34 cellular contexts compared by ENCODE assay signal in the genomic region with DNA sequence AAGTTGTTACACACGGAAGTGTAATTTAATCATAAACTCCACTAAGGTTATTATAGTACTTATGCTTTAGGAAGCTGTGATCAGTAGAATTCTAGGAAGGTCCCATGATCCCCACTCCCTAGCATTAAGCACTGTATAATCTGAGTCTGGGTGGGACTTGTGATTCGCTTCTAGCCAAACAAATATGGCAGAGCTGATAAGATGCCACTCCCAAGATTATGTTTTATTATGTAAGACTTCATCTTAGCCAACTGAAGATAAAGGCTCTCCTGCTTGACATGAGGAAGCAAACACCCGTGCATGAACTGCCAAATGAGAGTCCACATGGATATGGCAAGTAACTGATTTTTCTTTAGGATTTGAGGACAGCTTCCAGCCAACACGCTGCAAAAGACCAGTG.
"Had no signal": no experiment of that assay in that cellular context is flagged by ENCODE, and none has a peak within 500 bp of the region (broad histone marks: within the 10 kb centered on the region; RNA-seq: fewer than 3 reads in every experiment).

No MANE protein-coding gene starts in this region.

- H3K36me3 Mint-ChIP-seq: activated naive CD4-positive, alpha-beta T cell treated with anti-CD3 and anti-CD28 coated beads, Interleukin-2, amount 50 U/mL, for 24 hours; activated naive CD8-positive, alpha-beta T cell treated with anti-CD3 and anti-CD28 coated beads, Interleukin-2, amount 10 ng/mL, durations not matched to agents 7 days and 5 days; IgD-negative memory B cell had no signal

- DNase-seq: activated CD4-positive, alpha-beta T cell treated with anti-CD3 and anti-CD28 coated beads for 1 hour; activated CD4-positive, alpha-beta T cell treated with anti-CD3 and anti-CD28 coated beads, Interleukin-2, amount 10 ng/mL, durations not matched to agents 24 days and 14 days; activated CD4-positive, alpha-beta T cell treated with anti-CD3 and anti-CD28 coated beads, Interleukin-2, amount 50 U/mL, for 4 hours; activated CD4-positive, CD25-positive, alpha-beta regulatory T cell; activated CD8-positive, alpha-beta T cell treated with anti-CD3 and anti-CD28 coated beads for 36 hours; activated effector memory CD4-positive, alpha-beta T cell treated with anti-CD3 and anti-CD28 coated beads, Interleukin-2, amount 50 U/mL, for 16 hours; activated naive CD4-positive, alpha-beta T cell treated with Interleukin-2 at 50 U/mL for 16 hours; activated naive CD8-positive, alpha-beta T cell treated with anti-CD3 and anti-CD28 coated beads, Interleukin-2, amount 10 ng/mL, durations not matched to agents 7 days and 5 days; activated T-cell treated with anti-CD3 and anti-CD28 coated beads, Interleukin-2, amount 50 U/mL, for 1 hour; activated T-cell treated with anti-CD3 and anti-CD28 coated beads, Interleukin-2, amount 50 U/mL, for 72 hours; amygdala; Karpas-422; KBM-7; MG63; NCI-H1048; NCI-H1105 treated with DMSO at 0.1 percent for 48 hours; NCI-H1436; NCI-H1694 treated with DMSO at 0.1 percent for 48 hours; NCI-H2029; NCI-H510A; NCI-H526; NCI-H748 treated with DMSO at 0.1 percent for 48 hours; Right ventricle myocardium superior; SW 1271; T-helper 1 cell; T1000; WERI-Rb-1 had no signal

- H3K4me1 ChIP-seq: ascending aorta had no signal

- H3K27me3 ChIP-seq: ascending aorta, cardiac muscle cell, MG63 had no signal

- H3K9me3 ChIP-seq: MG63 had no signal

- H3K27ac Mint-ChIP-seq: activated CD4-positive, alpha-beta T cell treated with anti-CD3 and anti-CD28 coated beads, Interleukin-2, amount 10 ng/mL, durations not matched to agents 24 days and 14 days; activated CD8-positive, alpha-beta T cell treated with anti-CD3 and anti-CD28 coated beads for 36 hours; activated naive CD4-positive, alpha-beta T cell treated with anti-CD3 and anti-CD28 coated beads, Interleukin-2, amount 50 U/mL, for 24 hours; activated naive CD8-positive, alpha-beta T cell treated with anti-CD3 and anti-CD28 coated beads, Interleukin-2, amount 10 ng/mL, durations not matched to agents 7 days and 5 days; activated T-cell treated with anti-CD3 and anti-CD28 coated beads, Interleukin-2, amount 50 U/mL, for 72 hours; activated T-helper 17 cell treated with anti-CD3 and anti-CD28 coated beads, Interleukin-2, amount 50 U/mL, for 72 hours; IgD-negative memory B cell had no signal

- H3K27me3 Mint-ChIP-seq: activated CD4-positive, alpha-beta T cell treated with anti-CD3 and anti-CD28 coated beads, Interleukin-2, amount 10 ng/mL, durations not matched to agents 24 days and 14 days; activated CD8-positive, alpha-beta T cell treated with anti-CD3 and anti-CD28 coated beads for 36 hours; activated naive CD4-positive, alpha-beta T cell treated with anti-CD3 and anti-CD28 coated beads, Interleukin-2, amount 50 U/mL, for 24 hours; activated naive CD8-positive, alpha-beta T cell treated with anti-CD3 and anti-CD28 coated beads, Interleukin-2, amount 10 ng/mL, durations not matched to agents 7 days and 5 days; activated T-helper 17 cell treated with anti-CD3 and anti-CD28 coated beads, Interleukin-2, amount 50 U/mL, for 72 hours; central memory CD8-positive, alpha-beta T cell; IgD-negative memory B cell had no signal

- H3K4me3 Mint-ChIP-seq: activated CD4-positive, alpha-beta T cell treated with anti-CD3 and anti-CD28 coated beads, Interleukin-2, amount 10 ng/mL, durations not matched to agents 24 days and 14 days; activated CD8-positive, alpha-beta T cell treated with anti-CD3 and anti-CD28 coated beads for 36 hours; activated naive CD4-positive, alpha-beta T cell treated with anti-CD3 and anti-CD28 coated beads, Interleukin-2, amount 50 U/mL, for 24 hours; activated naive CD8-positive, alpha-beta T cell treated with anti-CD3 and anti-CD28 coated beads, Interleukin-2, amount 10 ng/mL, durations not matched to agents 7 days and 5 days; activated T-cell treated with anti-CD3 and anti-CD28 coated beads, Interleukin-2, amount 50 U/mL, for 72 hours; activated T-helper 17 cell treated with anti-CD3 and anti-CD28 coated beads, Interleukin-2, amount 50 U/mL, for 72 hours; central memory CD8-positive, alpha-beta T cell; IgD-negative memory B cell had no signal

- H3K27ac ChIP-seq: ascending aorta, cardiac muscle cell, WERI-Rb-1 had no signal

- ATAC-seq: activated CD8-positive, alpha-beta T cell treated with anti-CD3 and anti-CD28 coated beads for 36 hours; activated T-cell treated with anti-CD3 and anti-CD28 coated beads, Interleukin-2, amount 50 U/mL, for 72 hours; activated T-helper 17 cell treated with anti-CD3 and anti-CD28 coated beads, Interleukin-2, amount 50 U/mL, for 72 hours had no signal

- H3K9me3 Mint-ChIP-seq: activated CD4-positive, alpha-beta T cell treated with anti-CD3 and anti-CD28 coated beads, Interleukin-2, amount 10 ng/mL, durations not matched to agents 24 days and 14 days had no signal

- FAIRE-seq: TTC549 had no signal

- H3K4me1 Mint-ChIP-seq: activated CD4-positive, alpha-beta T cell treated with anti-CD3 and anti-CD28 coated beads, Interleukin-2, amount 10 ng/mL, durations not matched to agents 24 days and 14 days; activated naive CD4-positive, alpha-beta T cell treated with anti-CD3 and anti-CD28 coated beads, Interleukin-2, amount 50 U/mL, for 24 hours; activated naive CD8-positive, alpha-beta T cell treated with anti-CD3 and anti-CD28 coated beads, Interleukin-2, amount 10 ng/mL, durations not matched to agents 7 days and 5 days; activated T-helper 17 cell treated with anti-CD3 and anti-CD28 coated beads, Interleukin-2, amount 50 U/mL, for 72 hours; central memory CD8-positive, alpha-beta T cell had no signal

- H3K36me3 ChIP-seq: ascending aorta, cardiac muscle cell, MG63, WERI-Rb-1 had no signal

- H3K4me3 ChIP-seq: ascending aorta, cardiac muscle cell, MG63 had no signal
